26 cellular contexts compared by ENCODE assay signal in genomic region chr2:129256642-129257041, GRCh38.
DNase-seq lines count a peak whose midpoint lies in the region; ATAC-seq and TF ChIP-seq lines count a peak whose summit lies in the region.
"Had no signal": no experiment of that assay in that cellular context is flagged by ENCODE, and none has a peak within 500 bp of the region (broad histone marks: within the 10 kb centered on the region; RNA-seq: fewer than 3 reads in every experiment).

No MANE protein-coding gene starts in this region.

- H2BK12ac ChIP-seq in trophoblast cell (ENCODE audit: low read length): no peak overlapping the region

- no peaks in the 10 kb centered on the region for H3K79me1 ChIP-seq in trophoblast cell (ENCODE audit: low read length)

- peak; percentile 24 for DNase-seq in activated CD4-positive, alpha-beta T cell treated with anti-CD3 and anti-CD28 coated beads, Interleukin-2, amount 10 ng/mL, durations not matched to agents 24 days and 14 days
- no peak for DNase-seq in activated CD4-positive, alpha-beta T cell treated with anti-CD3 and anti-CD28 coated beads for 1 hour
- DNase-seq in stimulated activated naive CD8-positive, alpha-beta T cell treated with anti-CD3 and anti-CD28 coated beads, Interleukin-15, Interleukin-2, amounts not matched to agents 100 U/mL and 50 U/mL, for 24 hours: no peak
- no peak for DNase-seq in stimulated activated naive CD8-positive, alpha-beta T cell treated with anti-CD3 and anti-CD28 coated beads, Interleukin-15, amount 100 ng/mL, for 72 hours
- peak; percentile 8 for DNase-seq in esophagus muscularis mucosa (ENCODE audit: extremely low spot score)
- no peak for DNase-seq in trophoblast cell
- DNase-seq in WTC11 (ENCODE audit: low spot score): no peak
- DNase-seq in activated CD8-positive, alpha-beta memory T cell treated with anti-CD3 and anti-CD28 coated beads, Interleukin-2, amount 10 ng/mL, durations not matched to agents 7 days and 5 days: no peak
- DNase-seq: 8988T; ACHN; BE2C; C1 segment of cervical spinal cord; CD4-positive, alpha-beta memory T cell; CD4-positive, CD25-positive, alpha-beta regulatory T cell; CD8-positive, alpha-beta memory T cell; COR-L47; DMS 273 treated with DMSO at 0.1 percent for 48 hours; DMS153; DMS53; DMS79; DND-41; EL; GDM1 had no signal

- peaks cover 30% of the 10 kb centered on the region for H3K9me3 Mint-ChIP-seq in activated CD4-positive, alpha-beta T cell treated with anti-CD3 and anti-CD28 coated beads, Interleukin-2, amount 10 ng/mL, durations not matched to agents 24 days and 14 days
- H3K9me3 Mint-ChIP-seq in stimulated activated naive CD8-positive, alpha-beta T cell treated with anti-CD3 and anti-CD28 coated beads, Interleukin-15, amount 100 ng/mL, for 72 hours: peaks cover 26 to 45% of the 10 kb centered on the region in 2 donors
- peaks cover 40% of the 10 kb centered on the region for H3K9me3 Mint-ChIP-seq in WTC11
- H3K9me3 Mint-ChIP-seq in activated CD8-positive, alpha-beta memory T cell treated with anti-CD3 and anti-CD28 coated beads, Interleukin-2, amount 10 ng/mL, durations not matched to agents 7 days and 5 days (ENCODE audit: low read depth): peaks cover 20% of the 10 kb centered on the region

- TF ChIP-seq EP300 in esophagus muscularis mucosa (IDR thresholded peaks at IDR 0.05): no peak

- H3K4me2 ChIP-seq in trophoblast cell (ENCODE audit: low read length): no peak overlapping the region
- H3K4me2 ChIP-seq: BLaER1 had no signal

- H3K4me3 ChIP-seq in esophagus muscularis mucosa (no peak overlapping the region), trophoblast cell (ENCODE audit: low read depth, low read length) (no peak overlapping the region)
- H3K4me3 ChIP-seq: BLaER1, GM12878 had no signal

- H3K14ac ChIP-seq in trophoblast cell (ENCODE audit: low read length): no peak overlapping the region

- H3K27me3 ChIP-seq in esophagus muscularis mucosa (peaks cover 0 to 4% (median 0%) of the 10 kb centered on the region in 4 donors), trophoblast cell (ENCODE audit: insufficient read depth, low read length) (no peaks in the 10 kb centered on the region)
- H3K27me3 ChIP-seq: BE2C, BLaER1 had no signal

- H3K4me3 Mint-ChIP-seq in activated CD4-positive, alpha-beta T cell treated with anti-CD3 and anti-CD28 coated beads, Interleukin-2, amount 10 ng/mL, durations not matched to agents 24 days and 14 days: no peak overlapping the region
- H3K4me3 Mint-ChIP-seq in stimulated activated naive CD8-positive, alpha-beta T cell treated with anti-CD3 and anti-CD28 coated beads, Interleukin-15, amount 100 ng/mL, for 72 hours: no peak overlapping the region
- no peak overlapping the region for H3K4me3 Mint-ChIP-seq in WTC11
- no peak overlapping the region for H3K4me3 Mint-ChIP-seq in activated CD8-positive, alpha-beta memory T cell treated with anti-CD3 and anti-CD28 coated beads, Interleukin-2, amount 10 ng/mL, durations not matched to agents 7 days and 5 days
- H3K4me3 Mint-ChIP-seq: CD14-positive monocyte; CD4-positive, alpha-beta memory T cell; CD8-positive, alpha-beta memory T cell had no signal

- no peak overlapping the region for H4K12ac ChIP-seq in trophoblast cell (ENCODE audit: low read depth, low read length)

- H3K36me3 ChIP-seq in esophagus muscularis mucosa: no peaks in the 10 kb centered on the region
- no peaks in the 10 kb centered on the region for H3K36me3 ChIP-seq in trophoblast cell (ENCODE audit: control insufficient read depth in 1 of 2, insufficient read depth in 2 of 2, low read length in 2 of 2)
- H3K36me3 ChIP-seq: BE2C, BLaER1 had no signal

- no peaks in the 10 kb centered on the region for H3K79me2 ChIP-seq in trophoblast cell (ENCODE audit: control insufficient read depth, insufficient read depth, low read length, poor library complexity)

- H3K4me1 Mint-ChIP-seq in activated CD4-positive, alpha-beta T cell treated with anti-CD3 and anti-CD28 coated beads, Interleukin-2, amount 10 ng/mL, durations not matched to agents 24 days and 14 days: no peaks in the 10 kb centered on the region
- H3K4me1 Mint-ChIP-seq in stimulated activated naive CD8-positive, alpha-beta T cell treated with anti-CD3 and anti-CD28 coated beads, Interleukin-15, amount 100 ng/mL, for 72 hours: no peaks in the 10 kb centered on the region
- peaks cover 4% of the 10 kb centered on the region for H3K4me1 Mint-ChIP-seq in WTC11
- no peaks in the 10 kb centered on the region for H3K4me1 Mint-ChIP-seq in activated CD8-positive, alpha-beta memory T cell treated with anti-CD3 and anti-CD28 coated beads, Interleukin-2, amount 10 ng/mL, durations not matched to agents 7 days and 5 days
- H3K4me1 Mint-ChIP-seq: CD14-positive monocyte; CD4-positive, alpha-beta memory T cell; CD4-positive, CD25-positive, alpha-beta regulatory T cell; CD8-positive, alpha-beta memory T cell had no signal

- peak; percentile 19 for ATAC-seq in stimulated activated naive CD8-positive, alpha-beta T cell treated with anti-CD3 and anti-CD28 coated beads, Interleukin-15, Interleukin-2, amounts not matched to agents 100 U/mL and 50 U/mL, for 24 hours
- no peak for ATAC-seq in stimulated activated naive CD8-positive, alpha-beta T cell treated with anti-CD3 and anti-CD28 coated beads, Interleukin-15, amount 100 ng/mL, for 72 hours
- no peak for ATAC-seq in WTC11
- ATAC-seq in activated CD8-positive, alpha-beta memory T cell treated with anti-CD3 and anti-CD28 coated beads, Interleukin-2, amount 10 ng/mL, durations not matched to agents 7 days and 5 days: no peak
- ATAC-seq: GM12878 had no signal

- CTCF ChIA-PET in WTC11 (lab: Charles Lee): no interaction called here
- CTCF ChIA-PET in activated CD8-positive, alpha-beta memory T cell treated with anti-CD3 and anti-CD28 coated beads, Interleukin-2, amount 10 ng/mL, durations not matched to agents 7 days and 5 days (lab: Charles Lee): no interaction called here

- intact Hi-C loops in activated CD4-positive, alpha-beta T cell treated with anti-CD3 and anti-CD28 coated beads, Interleukin-2, amount 10 ng/mL, durations not matched to agents 24 days and 14 days (cut with micrococcal nuclease): no loop called here
- intact Hi-C loops in esophagus muscularis mucosa (cut with DNase I): no loop called here

- no peak overlapping the region for H2BK120ac ChIP-seq in trophoblast cell (ENCODE audit: insufficient read depth, low read length, poor library complexity)

- H3K4ac ChIP-seq in trophoblast cell (ENCODE audit: low read depth, low read length): no peak overlapping the region

- H3K9me3 ChIP-seq in esophagus muscularis mucosa (peaks cover 0 to 20% (median 12%) of the 10 kb centered on the region in 4 donors), trophoblast cell (ENCODE audit: insufficient read depth, low read depth, low read length) (peaks cover 3% of the 10 kb centered on the region)
- H3K9me3 ChIP-seq: BE2C had no signal

- H3K4me1 ChIP-seq in esophagus muscularis mucosa (no peaks in the 10 kb centered on the region), trophoblast cell (ENCODE audit: control insufficient read depth in 1 of 2, insufficient read depth in 2 of 2, low read length in 2 of 2) (no peaks in the 10 kb centered on the region)
- H3K4me1 ChIP-seq: BE2C had no signal

- no peak overlapping the region for H3K18ac ChIP-seq in trophoblast cell (ENCODE audit: low read length)

- POLR2A ChIA-PET in WTC11 (lab: Charles Lee): no interaction called here

- H3K27ac ChIP-seq in esophagus muscularis mucosa (replicated peaks in 1 of 4): no peak overlapping the region
- no peak overlapping the region for H3K27ac ChIP-seq in trophoblast cell (ENCODE audit: low read depth, low read length)
- H3K27ac ChIP-seq: BLaER1 had no signal

- H3K23ac ChIP-seq in trophoblast cell (ENCODE audit: low read length): no peak overlapping the region

- no peaks in the 10 kb centered on the region for H3K27me3 Mint-ChIP-seq in activated CD4-positive, alpha-beta T cell treated with anti-CD3 and anti-CD28 coated beads, Interleukin-2, amount 10 ng/mL, durations not matched to agents 24 days and 14 days
- peaks cover 1% of the 10 kb centered on the region for H3K27me3 Mint-ChIP-seq in stimulated activated naive CD8-positive, alpha-beta T cell treated with anti-CD3 and anti-CD28 coated beads, Interleukin-15, amount 100 ng/mL, for 72 hours
- H3K27me3 Mint-ChIP-seq in WTC11 (ENCODE audit: low read depth): peaks cover 2% of the 10 kb centered on the region
- H3K27me3 Mint-ChIP-seq in activated CD8-positive, alpha-beta memory T cell treated with anti-CD3 and anti-CD28 coated beads, Interleukin-2, amount 10 ng/mL, durations not matched to agents 7 days and 5 days: no peaks in the 10 kb centered on the region
- H3K27me3 Mint-ChIP-seq: CD4-positive, alpha-beta memory T cell; CD4-positive, CD25-positive, alpha-beta regulatory T cell had no signal

- no peak overlapping the region for H2AFZ ChIP-seq in trophoblast cell (ENCODE audit: insufficient read depth, low read length, poor library complexity)

- H2AK5ac ChIP-seq in trophoblast cell (ENCODE audit: low read length): no peak overlapping the region

- 93% methylated on average over 2 of the region's 2 CpGs for WGBS in esophagus muscularis mucosa
- no CpG with 5 or more reads among the region's 2 CpGs for WGBS in trophoblast cell (ENCODE audit: extremely low coverage, insufficient coverage, insufficient read length)

- H4K8ac ChIP-seq in trophoblast cell (ENCODE audit: low read depth, low read length): no peak overlapping the region

- TF ChIP-seq CTCF in esophagus muscularis mucosa (IDR thresholded peaks at IDR 0.05): no peak
- no peak for TF ChIP-seq CTCF in WTC11 (IDR thresholded peaks at IDR 0.05)

- H3K36me3 Mint-ChIP-seq in activated CD4-positive, alpha-beta T cell treated with anti-CD3 and anti-CD28 coated beads, Interleukin-2, amount 10 ng/mL, durations not matched to agents 24 days and 14 days (ENCODE audit: low read depth): peaks cover 2% of the 10 kb centered on the region
- peaks cover 8% of the 10 kb centered on the region for H3K36me3 Mint-ChIP-seq in WTC11
- H3K36me3 Mint-ChIP-seq in activated CD8-positive, alpha-beta memory T cell treated with anti-CD3 and anti-CD28 coated beads, Interleukin-2, amount 10 ng/mL, durations not matched to agents 7 days and 5 days: no peaks in the 10 kb centered on the region
- H3K36me3 Mint-ChIP-seq: CD14-positive monocyte; CD4-positive, alpha-beta memory T cell; CD4-positive, CD25-positive, alpha-beta regulatory T cell had no signal

- peak overlapping the region; percentile 9 for H3K9ac ChIP-seq in trophoblast cell (ENCODE audit: low read length)
- H3K9ac ChIP-seq: BLaER1 had no signal

- no peak overlapping the region for H2BK5ac ChIP-seq in trophoblast cell (ENCODE audit: low read depth, low read length, poor library complexity)

- no peak overlapping the region for H3K27ac Mint-ChIP-seq in activated CD4-positive, alpha-beta T cell treated with anti-CD3 and anti-CD28 coated beads, Interleukin-2, amount 10 ng/mL, durations not matched to agents 24 days and 14 days
- no peak overlapping the region for H3K27ac Mint-ChIP-seq in stimulated activated naive CD8-positive, alpha-beta T cell treated with anti-CD3 and anti-CD28 coated beads, Interleukin-15, amount 100 ng/mL, for 72 hours
- no peak overlapping the region for H3K27ac Mint-ChIP-seq in WTC11
- H3K27ac Mint-ChIP-seq in activated CD8-positive, alpha-beta memory T cell treated with anti-CD3 and anti-CD28 coated beads, Interleukin-2, amount 10 ng/mL, durations not matched to agents 7 days and 5 days: no peak overlapping the region
- H3K27ac Mint-ChIP-seq: CD14-positive monocyte; CD4-positive, alpha-beta memory T cell; CD4-positive, CD25-positive, alpha-beta regulatory T cell; CD8-positive, alpha-beta memory T cell had no signal

- TF ChIP-seq POLR2A in esophagus muscularis mucosa (IDR thresholded peaks at IDR 0.05; ENCODE audit: low read depth): no peak

- no peak overlapping the region for H4K91ac ChIP-seq in trophoblast cell (ENCODE audit: low read depth, low read length)

Comparison
In these comparisons a context has a peak if more than half of its experiments do, and no peak if none do; other contexts are left out.
1. DNase-seq: peak in activated CD4-positive, alpha-beta T cell treated with anti-CD3 and anti-CD28 coated beads, Interleukin-2, amount 10 ng/mL, durations not matched to agents 24 days and 14 days (single experiment) and esophagus muscularis mucosa (single experiment); none in activated CD4-positive, alpha-beta T cell treated with anti-CD3 and anti-CD28 coated beads for 1 hour (single experiment), stimulated activated naive CD8-positive, alpha-beta T cell treated with anti-CD3 and anti-CD28 coated beads, Interleukin-15, Interleukin-2, amounts not matched to agents 100 U/mL and 50 U/mL, for 24 hours (single experiment), stimulated activated naive CD8-positive, alpha-beta T cell treated with anti-CD3 and anti-CD28 coated beads, Interleukin-15, amount 100 ng/mL, for 72 hours (0 of 2), trophoblast cell (0 of 2), WTC11 (single experiment) and activated CD8-positive, alpha-beta memory T cell treated with anti-CD3 and anti-CD28 coated beads, Interleukin-2, amount 10 ng/mL, durations not matched to agents 7 days and 5 days (single experiment).